17 cellular contexts compared by ENCODE assay signal in genomic region chr5:135087950-135088349, GRCh38. TPM values are rescaled to one million over a fixed set of nuclear protein-coding genes. Genes with fewer than 3 reads are reported as not detected.
DNase-seq lines count a peak whose midpoint lies in the region; ATAC-seq and TF ChIP-seq lines count a peak whose summit lies in the region.
"Had no signal": no experiment of that assay in that cellular context is flagged by ENCODE, and none has a peak within 500 bp of the region (broad histone marks: within the 10 kb centered on the region; RNA-seq: fewer than 3 reads in every experiment).

No MANE protein-coding gene starts in this region.

- no peak overlapping the region for H3K23ac ChIP-seq in neuronal stem cell (ENCODE audit: low read depth, low read length, poor library complexity)

- H3K79me1 ChIP-seq in neuronal stem cell (ENCODE audit: low read depth, low read length), result no peaks in the 10 kb centered on the region

- no peaks in the 10 kb centered on the region for H3K36me3 ChIP-seq in Peyer's patch
- H3K36me3 ChIP-seq in neuronal stem cell (replicated peaks in 1 of 2; ENCODE audit: control insufficient read depth in 2 of 2, insufficient read depth in 2 of 2, low read length in 2 of 2), result no peaks in the 10 kb centered on the region
- no peaks in the 10 kb centered on the region for H3K36me3 ChIP-seq in suprapubic skin

- H3K4me3 ChIP-seq in Peyer's patch (no peak overlapping the region), neuronal stem cell (ENCODE audit: low read length in 2 of 2) (no peak overlapping the region), suprapubic skin (no peak overlapping the region)
- H3K4me3 ChIP-seq: GM23338 had no signal

- H4K91ac ChIP-seq in neuronal stem cell (ENCODE audit: low read depth, low read length, poor library complexity), result no peak overlapping the region

- no peak overlapping the region for H2BK120ac ChIP-seq in neuronal stem cell (ENCODE audit: low read depth, low read length)

- no peak overlapping the region for H3K18ac ChIP-seq in neuronal stem cell (ENCODE audit: low read length)

- intact Hi-C loops in cardiac septum (cut with DNase I), result no loop called here
- intact Hi-C loops in Right ventricle myocardium superior (cut with DNase I), result no loop called here

- H3K4me1 ChIP-seq in Peyer's patch (no peaks in the 10 kb centered on the region), neuronal stem cell (ENCODE audit: control insufficient read depth in 2 of 2, insufficient read depth in 1 of 2, low read depth in 1 of 2, low read length in 2 of 2) (peaks cover 0 to 4% of the 10 kb centered on the region in 2 donors), suprapubic skin (no peaks in the 10 kb centered on the region)
- H3K4me1 ChIP-seq: Caco-2 had no signal

- no peak for TF ChIP-seq POLR2A in Peyer's patch (IDR thresholded peaks at IDR 0.05)
- no peak for TF ChIP-seq POLR2A in suprapubic skin (IDR thresholded peaks at IDR 0.05)

- H2AFZ ChIP-seq in neuronal stem cell (ENCODE audit: low read length), result no peak overlapping the region
- H2AFZ ChIP-seq: GM23338 had no signal

- peak; percentile 31 for DNase-seq in cardiac septum (ENCODE audit: low spot score)
- no peak for DNase-seq in Right ventricle myocardium superior
- DNase-seq in Peyer's patch, result peak in 2 of 3 donors; percentile 8 to 18
- no peak for DNase-seq in neuronal stem cell (ENCODE audit: low spot score)
- DNase-seq in suprapubic skin (ENCODE audit: low spot score in 2 of 2), result peak; percentile 11 to 24
- no peak for DNase-seq in HuH-7.5 (ENCODE audit: low spot score)
- DNase-seq in hypothalamus (lab: John Stamatoyannopoulos, UW), result no peak
- DNase-seq: C1 segment of cervical spinal cord; Caco-2; CD4-positive, CD25-positive, alpha-beta regulatory T cell; CD8-positive, alpha-beta T cell; DMS153; DND-41; H9; HFFc6 had no signal

- H3K27ac ChIP-seq in Peyer's patch (no peak overlapping the region), neuronal stem cell (replicated peaks; ENCODE audit: low read length) (no peak overlapping the region), suprapubic skin (no peak overlapping the region)

- no CpG with 5 or more reads among the region's 1 CpG for WGBS in neuronal stem cell (ENCODE audit: extremely low coverage in 2 of 2, insufficient read length in 2 of 2, insufficient replicate concordance in 1 of 2), 2 donors
- WGBS in suprapubic skin, result 100% methylated on average over 1 of the region's 1 CpG

- H2BK5ac ChIP-seq in neuronal stem cell (ENCODE audit: low read length), result no peak overlapping the region

- H3K27me3 ChIP-seq in Peyer's patch, result no peaks in the 10 kb centered on the region
- H3K27me3 ChIP-seq in neuronal stem cell (ENCODE audit: control insufficient read depth in 3 of 3, insufficient read depth in 3 of 3, low read depth in 1 of 3, low read length in 3 of 3), result no peaks in the 10 kb centered on the region
- peaks cover 22% of the 10 kb centered on the region for H3K27me3 ChIP-seq in suprapubic skin

- no peak overlapping the region for H3K4me2 ChIP-seq in neuronal stem cell (ENCODE audit: insufficient read depth, low read length, poor library complexity, severe bottlenecking)
- H3K4me2 ChIP-seq: GM23338 had no signal

- H2BK12ac ChIP-seq in neuronal stem cell (ENCODE audit: low read length), result no peak overlapping the region

- H4K8ac ChIP-seq in neuronal stem cell (ENCODE audit: low read depth, low read length), result no peak overlapping the region

- H2AK5ac ChIP-seq in neuronal stem cell (ENCODE audit: low read depth, low read length), result no peak overlapping the region

- TF ChIP-seq CTCF in Peyer's patch (IDR thresholded peaks at IDR 0.05), result no peak
- TF ChIP-seq CTCF in suprapubic skin (IDR thresholded peaks at IDR 0.05), result no peak

- ATAC-seq in Right ventricle myocardium superior (ENCODE audit: poor library complexity), result no peak
- ATAC-seq in GM21515 (IDR thresholded peaks at IDR 0.05; ENCODE audit: unreplicated experiment), result no peak
- ATAC-seq: CD8-positive, alpha-beta T cell; GM23338 had no signal

- H3K4ac ChIP-seq in neuronal stem cell (ENCODE audit: low read length), result no peak overlapping the region

- H3K9me3 ChIP-seq in Peyer's patch (no peaks in the 10 kb centered on the region), neuronal stem cell (replicated peaks in 1 of 2; ENCODE audit: control insufficient read depth in 2 of 2, insufficient read depth in 1 of 2, low read depth in 1 of 2, low read length in 2 of 2) (no peaks in the 10 kb centered on the region), suprapubic skin (no peaks in the 10 kb centered on the region)
- H3K9me3 ChIP-seq: Caco-2 had no signal

- no peak overlapping the region for H2BK15ac ChIP-seq in neuronal stem cell (ENCODE audit: low read length)

- H3K9ac ChIP-seq in neuronal stem cell (ENCODE audit: low read depth, low read length, poor library complexity), result no peak overlapping the region

- peak overlapping the region; percentile 49 for H3K14ac ChIP-seq in neuronal stem cell (ENCODE audit: low read length)

- TF ChIP-seq EP300 in suprapubic skin (IDR thresholded peaks at IDR 0.05), result no peak

RNA-seq across cellular contexts. Expression of gene PITX1, which starts 53.9 kb away (rescaled TPM):
- total RNA-seq in cardiac septum (0.83 TPM), Right ventricle myocardium superior (not detected), Peyer's patch (1 to 10 TPM in 3 of 4 donors, under 1 TPM in 1; 0.88 to 4.2 (median 2.5) TPM), suprapubic skin (1 to 10 TPM in 3 of 4 donors, under 1 TPM in 1; 0.64 to 2.4 (median 1.4) TPM)
- 0.17 TPM for polyA plus RNA-seq in neuronal stem cell (2013, experiment 1 of 2)
- 0.14 TPM for polyA plus RNA-seq in neuronal stem cell (2013, experiment 2 of 2)
- total RNA-seq: CD4-positive, CD25-positive, alpha-beta regulatory T cell; CD8-positive, alpha-beta T cell; GM23338; H9 had no signal
- polyA plus RNA-seq: CD4-positive, CD25-positive, alpha-beta regulatory T cell; GM23338 had no signal

Comparison
In these comparisons a context has a peak if more than half of its experiments do, and no peak if none do; other contexts are left out.
1. DNase-seq: peak in cardiac septum (single experiment), Peyer's patch (2 of 3) and suprapubic skin (2 of 2); none in Right ventricle myocardium superior (single experiment), neuronal stem cell (single experiment), HuH-7.5 (single experiment) and hypothalamus (0 of 51).